Comparison of ENCODE assay signal across 31 cellular contexts in the genomic region with DNA sequence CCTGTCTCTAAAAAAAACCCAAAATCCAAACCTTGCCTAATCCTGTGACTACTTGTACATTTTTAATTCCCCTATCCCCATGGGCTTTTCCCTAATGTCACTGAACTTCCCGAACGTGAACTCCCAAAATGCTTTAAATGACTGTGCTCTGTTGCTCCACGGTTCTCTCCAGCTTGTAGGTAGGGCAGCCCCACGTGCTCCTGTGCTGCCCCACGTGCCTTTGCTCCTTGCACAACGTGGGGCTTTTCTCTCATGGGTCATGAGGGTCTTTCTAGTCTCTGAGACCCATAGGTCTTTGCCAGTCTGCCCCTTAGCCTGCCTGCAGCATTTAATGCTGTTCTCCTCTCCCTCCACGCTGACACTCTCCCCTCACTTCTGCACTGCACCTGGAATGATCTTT.
"Had no signal": no experiment of that assay in that cellular context is flagged by ENCODE, and none has a peak within 500 bp of the region (broad histone marks: within the 10 kb centered on the region; RNA-seq: fewer than 3 reads in every experiment).

No MANE protein-coding gene starts in this region.

- H3K4me3 Mint-ChIP-seq: dendritic cell treated with granulocyte-macrophage colony-stimulating factor and Interleukin-4, amounts not matched to agents 40 ng/mL and 50 ng/mL, for 4 days; endodermal cell; memory B cell; mesothelial cell of epicardium; natural killer cell treated with Interleukin-12 subunit alpha and Interleukin-12 subunit beta and Interleukin-15 and Interleukin-18, amount 100 ng/mL, for 72 hours; neural progenitor cell; stimulated activated memory B cell treated with anti-CD40 and anti-IgM and Interleukin-4, amounts not matched to agents 10 μg/mL and 1 μg/mL and 100 μg/mL, for 72 hours had no signal

- H3K36me3 Mint-ChIP-seq: memory B cell; naive B cell; natural killer cell treated with Interleukin-12 subunit alpha and Interleukin-12 subunit beta and Interleukin-15 and Interleukin-18, amount 100 ng/mL, for 72 hours; neural progenitor cell; stimulated activated memory B cell treated with anti-CD40 and anti-IgM and Interleukin-4, amounts not matched to agents 10 μg/mL and 1 μg/mL and 100 μg/mL, for 72 hours had no signal

- H3K9me3 Mint-ChIP-seq: dendritic cell treated with granulocyte-macrophage colony-stimulating factor and Interleukin-4, amounts not matched to agents 40 ng/mL and 50 ng/mL, for 4 days; endodermal cell; mesothelial cell of epicardium; natural killer cell treated with Interleukin-12 subunit alpha and Interleukin-12 subunit beta and Interleukin-15 and Interleukin-18, amount 100 ng/mL, for 72 hours had no signal

- H3K9ac ChIP-seq: neural progenitor cell had no signal

- H3K4me1 ChIP-seq: colonic mucosa, gastrocnemius medialis, heart left ventricle, psoas muscle, spleen, tibial nerve, upper lobe of left lung had no signal

- H3K4me1 Mint-ChIP-seq: memory B cell; stimulated activated memory B cell treated with anti-CD40 and anti-IgM and Interleukin-4, amounts not matched to agents 10 μg/mL and 1 μg/mL and 100 μg/mL, for 72 hours had no signal

- H3K4me2 ChIP-seq: hepatocyte had no signal

- ATAC-seq: esophagus mucosa; gastrocnemius medialis; heart left ventricle; left lobe of liver; mucosa of descending colon; natural killer cell treated with Interleukin-12 subunit alpha and Interleukin-12 subunit beta and Interleukin-15 and Interleukin-18, amount 100 ng/mL, for 72 hours; psoas muscle; right cardiac atrium; stimulated activated memory B cell treated with anti-CD40 and anti-IgM and Interleukin-4, amounts not matched to agents 10 μg/mL and 1 μg/mL and 100 μg/mL, for 72 hours; stimulated activated naive CD8-positive, alpha-beta T cell treated with anti-CD3 and anti-CD28 coated beads, Interleukin-15, Interleukin-2, amounts not matched to agents 100 U/mL and 50 U/mL, for 24 hours had no signal

- H2AFZ ChIP-seq: hepatocyte, neural progenitor cell had no signal

- DNase-seq: colonic mucosa; effector CD8-positive, alpha-beta T cell; endodermal cell; foreskin fibroblast; gastrocnemius medialis; heart left ventricle; kidney; mucosa of descending colon; naive B cell; ovary; psoas muscle; right cardiac atrium; spleen; stimulated activated CD4-positive, alpha-beta T cell treated with anti-CD3 and anti-CD28 coated beads, Interleukin-4, amount 100 ng/mL, for 4 hours; stimulated activated naive CD8-positive, alpha-beta T cell treated with anti-CD3 and anti-CD28 coated beads, Interleukin-15, Interleukin-2, amounts not matched to agents 100 U/mL and 50 U/mL, for 24 hours; upper lobe of left lung had no signal

- H3K79me2 ChIP-seq: hepatocyte had no signal

- H3K9me3 ChIP-seq: colonic mucosa, gastrocnemius medialis, heart left ventricle, mucosa of descending colon, ovary, psoas muscle, spleen, thoracic aorta, tibial nerve, upper lobe of left lung had no signal

- H3K27me3 ChIP-seq: colonic mucosa, gastrocnemius medialis, neural progenitor cell, ovary, tibial nerve, upper lobe of left lung had no signal

- H3K4me3 ChIP-seq: colonic mucosa, gastrocnemius medialis, heart left ventricle, hepatocyte, lung, mucosa of descending colon, neural progenitor cell, ovary, psoas muscle, skin epidermis, spleen, thoracic aorta, tibial nerve, upper lobe of left lung had no signal

- H3K27ac Mint-ChIP-seq: dendritic cell treated with granulocyte-macrophage colony-stimulating factor and Interleukin-4, amounts not matched to agents 40 ng/mL and 50 ng/mL, for 4 days; endodermal cell; memory B cell; mesothelial cell of epicardium; natural killer cell treated with Interleukin-12 subunit alpha and Interleukin-12 subunit beta and Interleukin-15 and Interleukin-18, amount 100 ng/mL, for 72 hours; neural progenitor cell; stimulated activated memory B cell treated with anti-CD40 and anti-IgM and Interleukin-4, amounts not matched to agents 10 μg/mL and 1 μg/mL and 100 μg/mL, for 72 hours had no signal

- H3K36me3 ChIP-seq: colonic mucosa, gastrocnemius medialis, heart left ventricle, neural progenitor cell, ovary, spleen, thoracic aorta, tibial nerve, upper lobe of left lung had no signal

- H3K27ac ChIP-seq: colonic mucosa, epithelial cell of prostate, gastrocnemius medialis, heart left ventricle, hepatocyte, neural progenitor cell, ovary, psoas muscle, skin epidermis, spleen, thoracic aorta, tibial nerve, upper lobe of left lung had no signal

- FAIRE-seq: kidney, urothelium cell line had no signal
